13 cellular contexts compared by ENCODE assay signal in genomic region chr11:105100206-105100605, GRCh38. TPM values are rescaled to one million over a fixed set of nuclear protein-coding genes. Genes with fewer than 3 reads are reported as not detected.
DNase-seq lines count a peak whose midpoint lies in the region; ATAC-seq, FAIRE-seq and TF ChIP-seq lines count a peak whose summit lies in the region.
"Had no signal": no experiment of that assay in that cellular context is flagged by ENCODE, and none has a peak within 500 bp of the region (broad histone marks: within the 10 kb centered on the region; RNA-seq: fewer than 3 reads in every experiment).

No MANE protein-coding gene starts in this region.

- peak; percentile 80 for ATAC-seq in activated naive CD8-positive, alpha-beta T cell treated with anti-CD3 and anti-CD28 coated beads, Interleukin-2, amount 10 ng/mL, durations not matched to agents 7 days and 5 days (ENCODE audit: low read depth)
- ATAC-seq in mucosa of descending colon: peak; percentile 83
- ATAC-seq: body of pancreas had no signal

- no peaks in the 10 kb centered on the region for H3K27me3 Mint-ChIP-seq in activated naive CD8-positive, alpha-beta T cell treated with anti-CD3 and anti-CD28 coated beads, Interleukin-2, amount 10 ng/mL, durations not matched to agents 7 days and 5 days

- H3K36me3 ChIP-seq in mucosa of descending colon (ENCODE audit: low read depth): no peaks in the 10 kb centered on the region
- H3K36me3 ChIP-seq: sigmoid colon had no signal

- no peaks in the 10 kb centered on the region for H3K9me3 ChIP-seq in mucosa of descending colon
- H3K9me3 ChIP-seq: body of pancreas, sigmoid colon had no signal

- no peak overlapping the region for H3K4me3 ChIP-seq in mucosa of descending colon
- no peak overlapping the region for H3K4me3 ChIP-seq in foreskin fibroblast (ENCODE audit: low read depth in 1 of 2, low read length in 2 of 2)
- H3K4me3 ChIP-seq: body of pancreas, sigmoid colon had no signal

- TF ChIP-seq CTCF in mucosa of descending colon (IDR thresholded peaks at IDR 0.05) (no peak), foreskin fibroblast (IDR thresholded peaks at IDR 0.05; ENCODE audit: low read depth, low read length) (no peak)

- H3K4me3 Mint-ChIP-seq in activated naive CD8-positive, alpha-beta T cell treated with anti-CD3 and anti-CD28 coated beads, Interleukin-2, amount 10 ng/mL, durations not matched to agents 7 days and 5 days: peak overlapping the region; percentile 95

- H3K4me1 ChIP-seq in mucosa of descending colon (ENCODE audit: low read depth): no peaks in the 10 kb centered on the region
- H3K4me1 ChIP-seq: body of pancreas, sigmoid colon had no signal

- FAIRE-seq in GM12892 (lab: Jason Lieb, UNC): no peak
- FAIRE-seq: A204.1 had no signal

- H3K4me1 Mint-ChIP-seq in activated naive CD8-positive, alpha-beta T cell treated with anti-CD3 and anti-CD28 coated beads, Interleukin-2, amount 10 ng/mL, durations not matched to agents 7 days and 5 days: peaks cover 19% of the 10 kb centered on the region

- peak overlapping the region; percentile 94 for H3K27ac Mint-ChIP-seq in activated naive CD8-positive, alpha-beta T cell treated with anti-CD3 and anti-CD28 coated beads, Interleukin-2, amount 10 ng/mL, durations not matched to agents 7 days and 5 days

- peaks cover 18% of the 10 kb centered on the region for H3K36me3 Mint-ChIP-seq in activated naive CD8-positive, alpha-beta T cell treated with anti-CD3 and anti-CD28 coated beads, Interleukin-2, amount 10 ng/mL, durations not matched to agents 7 days and 5 days

- POLR2A ChIA-PET in activated naive CD8-positive, alpha-beta T cell treated with anti-CD3 and anti-CD28 coated beads, Interleukin-2, amount 10 ng/mL, durations not matched to agents 7 days and 5 days (lab: Charles Lee): no interaction called here

- intact Hi-C loops in mucosa of descending colon (cut with DNase I, micrococcal nuclease): no loop called here

- no peak for TF ChIP-seq POLR2A in GM12892 (IDR thresholded peaks at IDR 0.05; ENCODE audit: low read depth, low read length)

- DNase-seq in NCI-H510A treated with DMSO at 0.1 percent for 48 hours (lab: John Stamatoyannopoulos, UW): peak; percentile 14
- DNase-seq in NCI-H510A (lab: John Stamatoyannopoulos, UW): no peak
- peak; percentile 30 for DNase-seq in NOMO-1 treated with DMSO at 0.1 percent for 48 hours (lab: John Stamatoyannopoulos, UW; ENCODE audit: unreplicated experiment)
- no peak for DNase-seq in activated naive CD8-positive, alpha-beta T cell treated with anti-CD3 and anti-CD28 coated beads, Interleukin-2, amount 10 ng/mL, durations not matched to agents 7 days and 5 days
- DNase-seq in mucosa of descending colon: no peak
- no peak for DNase-seq in GM12892 (ENCODE audit: insufficient read length)
- DNase-seq in HUDEP-2 (lab: John Stamatoyannopoulos, UW; ENCODE audit: unreplicated experiment in 76 of 76): no peak
- no peak for DNase-seq in foreskin fibroblast
- DNase-seq: body of pancreas, GF-D8, NCI-H2081 treated with DMSO at 0.1 percent for 48 hours, sigmoid colon had no signal

- peaks cover 4% of the 10 kb centered on the region for H3K9me3 Mint-ChIP-seq in activated naive CD8-positive, alpha-beta T cell treated with anti-CD3 and anti-CD28 coated beads, Interleukin-2, amount 10 ng/mL, durations not matched to agents 7 days and 5 days

RNA-seq across cellular contexts. Expression of gene CARD18, which starts 39.4 kb away (rescaled TPM):
- not detected for total RNA-seq in activated naive CD8-positive, alpha-beta T cell treated with anti-CD3 and anti-CD28 coated beads, Interleukin-2, amount 10 ng/mL, durations not matched to agents 7 days and 5 days
- not detected for total RNA-seq in mucosa of descending colon
- not detected for polyA plus RNA-seq in GM12892 (2012; ENCODE audit: missing spikeins)
- total RNA-seq: body of pancreas, sigmoid colon had no signal
- polyA plus RNA-seq: sigmoid colon had no signal

RNA-seq across cellular contexts. Expression of gene CARD16, which starts 55.1 kb away (rescaled TPM):
- 10 to 100 TPM; 72.5 to 83.7 TPM for total RNA-seq in activated naive CD8-positive, alpha-beta T cell treated with anti-CD3 and anti-CD28 coated beads, Interleukin-2, amount 10 ng/mL, durations not matched to agents 7 days and 5 days
- total RNA-seq in mucosa of descending colon: 10 to 100 TPM; 25.4 to 53.0 (median 43.6) TPM
- polyA plus RNA-seq in GM12892 (2012; ENCODE audit: missing spikeins): 20.7 TPM

Comparison
In these comparisons a context has a peak if more than half of its experiments do, and no peak if none do; other contexts are left out.
1. DNase-seq: peak in NCI-H510A treated with DMSO at 0.1 percent for 48 hours (single experiment) and NOMO-1 treated with DMSO at 0.1 percent for 48 hours (single experiment); none in NCI-H510A (single experiment), activated naive CD8-positive, alpha-beta T cell treated with anti-CD3 and anti-CD28 coated beads, Interleukin-2, amount 10 ng/mL, durations not matched to agents 7 days and 5 days (single experiment), mucosa of descending colon (0 of 3), GM12892 (single experiment), HUDEP-2 (0 of 76) and foreskin fibroblast (0 of 2).